In the genomic region with DNA sequence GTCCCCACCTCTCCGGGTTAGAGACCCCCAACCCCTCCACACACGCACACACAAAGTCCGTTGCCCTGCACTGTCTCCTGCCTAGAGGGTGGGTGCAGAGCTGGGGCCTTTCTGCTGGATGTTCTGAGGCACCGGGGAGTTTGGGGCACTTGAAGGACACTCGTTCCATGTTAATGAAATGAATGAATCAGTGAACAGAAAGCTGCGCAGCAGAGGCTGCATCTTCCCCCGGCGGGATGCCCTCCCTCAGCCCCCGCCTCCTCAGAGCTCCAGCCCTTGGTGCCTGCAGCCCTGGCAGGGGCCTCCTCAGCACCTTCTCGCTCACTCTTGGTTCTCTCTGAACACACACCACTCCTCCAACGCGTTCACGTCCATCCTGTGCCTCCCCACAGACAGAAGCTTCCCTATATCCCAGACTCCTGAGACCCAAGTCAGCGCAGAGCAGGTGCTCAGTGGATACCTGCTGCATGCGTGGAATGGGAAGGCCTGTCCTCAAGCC, we compare ENCODE assay signal across 24 cellular contexts.
"Had no signal": no experiment of that assay in that cellular context is flagged by ENCODE, and none has a peak within 500 bp of the region (broad histone marks: within the 10 kb centered on the region; RNA-seq: fewer than 3 reads in every experiment).

No MANE protein-coding gene starts in this region.

- H3K9me3 ChIP-seq: colonic mucosa, esophagus squamous epithelium, left ventricle myocardium inferior, thyroid gland had no signal

- H3K27ac ChIP-seq: colonic mucosa, epithelial cell of prostate, esophagus squamous epithelium, left ventricle myocardium inferior, parathyroid adenoma, skin epidermis, thyroid gland had no signal

- H3K79me2 ChIP-seq: parathyroid adenoma had no signal

- H3K36me3 ChIP-seq: colonic mucosa, esophagus squamous epithelium, left ventricle myocardium inferior, thyroid gland had no signal

- DNase-seq: activated CD4-positive, alpha-beta T cell treated with anti-CD3 and anti-CD28 coated beads, Interleukin-2, amount 50 U/mL, for 4 hours; activated CD8-positive, alpha-beta memory T cell treated with anti-CD3 and anti-CD28 coated beads, Interleukin-2, amount 50 U/mL, for 48 hours; activated naive CD4-positive, alpha-beta T cell; activated T-cell treated with anti-CD3 and anti-CD28 coated beads, Interleukin-2, amount 50 U/mL, for 4 hours; anterior cingulate cortex; colonic mucosa; effector CD8-positive, alpha-beta T cell; esophagus squamous epithelium; foreskin melanocyte; left ventricle myocardium inferior; midbrain; naive thymus-derived CD8-positive, alpha-beta T cell; nucleus accumbens; right cardiac atrium; stimulated activated CD4-positive, alpha-beta T cell treated with anti-CD3 and anti-CD28 coated beads, Interleukin-1b, Interleukin-23, amount 100 ng/mL, for 48 hours; stimulated activated CD4-positive, alpha-beta T cell treated with anti-CD3 and anti-CD28 coated beads, Interleukin-4, amount 100 ng/mL, for 4 hours; stimulated activated CD8-positive, alpha-beta memory T cell treated with anti-CD3 and anti-CD28 coated beads, Interleukin-4, amount 100 ng/mL, for 48 hours; stimulated activated naive CD8-positive, alpha-beta T cell treated with anti-CD3 and anti-CD28 coated beads, Interleukin-15, amount 100 ng/mL, for 72 hours; substantia nigra; T-helper 2 cell; thyroid gland had no signal

- H3K4me3 ChIP-seq: colonic mucosa, esophagus squamous epithelium, left ventricle myocardium inferior, skin epidermis, thyroid gland had no signal

- H3K4me1 ChIP-seq: colonic mucosa, left ventricle myocardium inferior, parathyroid adenoma, thyroid gland had no signal

- H3K27me3 ChIP-seq: colonic mucosa, thyroid gland had no signal

- H2AFZ ChIP-seq: parathyroid adenoma had no signal
